ENCODE assay signal across 1 cellular context in the genomic region with DNA sequence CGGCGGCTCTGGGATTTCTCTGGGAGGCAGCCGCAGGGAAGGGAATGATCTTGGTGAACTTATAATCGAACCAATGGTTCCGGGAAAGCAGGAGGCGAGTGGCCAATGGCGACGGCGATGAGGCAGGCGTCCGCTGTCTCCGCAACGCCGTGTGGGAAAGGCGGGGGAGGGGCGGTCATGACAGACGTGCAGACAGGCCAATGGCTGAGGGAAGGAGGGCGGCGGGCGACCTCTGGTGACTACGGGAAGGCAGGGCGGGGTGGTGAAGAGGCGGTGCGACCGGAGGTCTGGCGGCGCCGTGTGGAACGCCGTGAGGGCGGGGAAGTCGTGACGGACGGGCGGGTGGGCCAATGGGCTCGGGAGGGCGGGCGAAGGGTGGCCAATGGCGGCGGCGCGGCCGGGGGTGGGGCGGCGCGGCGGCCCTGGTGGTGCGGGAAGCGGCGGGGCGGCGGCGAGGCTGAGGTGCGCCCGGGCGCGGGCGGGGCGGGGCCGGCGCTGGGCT.
TF ChIP-seq lines count a peak whose summit lies in the region.

A gene with protein sequence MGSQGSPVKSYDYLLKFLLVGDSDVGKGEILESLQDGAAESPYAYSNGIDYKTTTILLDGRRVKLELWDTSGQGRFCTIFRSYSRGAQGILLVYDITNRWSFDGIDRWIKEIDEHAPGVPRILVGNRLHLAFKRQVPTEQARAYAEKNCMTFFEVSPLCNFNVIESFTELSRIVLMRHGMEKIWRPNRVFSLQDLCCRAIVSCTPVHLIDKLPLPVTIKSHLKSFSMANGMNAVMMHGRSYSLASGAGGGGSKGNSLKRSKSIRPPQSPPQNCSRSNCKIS (plus strand): TSS at position 409 of the 502 bp plus-strand sequence. CDS start 226 bp downstream, outside the sequence.

TF ChIP-seq in IMR-90, 13 proteins besides CTCF, POLR2A, EP300 and RAD21 (continued from another document):
- peak; percentile 88 for TF ChIP-seq MAZ (IDR thresholded peaks at IDR 0.05; ENCODE audit: borderline replicate concordance, low read depth, low read length)
- no peak; the same call in 1 of the 2 replicates for TF ChIP-seq USF2 (IDR thresholded peaks at IDR 0.05; ENCODE audit: low read depth, low read length)
